Comparison of ENCODE assay signal across 8 cellular contexts in the genomic region with DNA sequence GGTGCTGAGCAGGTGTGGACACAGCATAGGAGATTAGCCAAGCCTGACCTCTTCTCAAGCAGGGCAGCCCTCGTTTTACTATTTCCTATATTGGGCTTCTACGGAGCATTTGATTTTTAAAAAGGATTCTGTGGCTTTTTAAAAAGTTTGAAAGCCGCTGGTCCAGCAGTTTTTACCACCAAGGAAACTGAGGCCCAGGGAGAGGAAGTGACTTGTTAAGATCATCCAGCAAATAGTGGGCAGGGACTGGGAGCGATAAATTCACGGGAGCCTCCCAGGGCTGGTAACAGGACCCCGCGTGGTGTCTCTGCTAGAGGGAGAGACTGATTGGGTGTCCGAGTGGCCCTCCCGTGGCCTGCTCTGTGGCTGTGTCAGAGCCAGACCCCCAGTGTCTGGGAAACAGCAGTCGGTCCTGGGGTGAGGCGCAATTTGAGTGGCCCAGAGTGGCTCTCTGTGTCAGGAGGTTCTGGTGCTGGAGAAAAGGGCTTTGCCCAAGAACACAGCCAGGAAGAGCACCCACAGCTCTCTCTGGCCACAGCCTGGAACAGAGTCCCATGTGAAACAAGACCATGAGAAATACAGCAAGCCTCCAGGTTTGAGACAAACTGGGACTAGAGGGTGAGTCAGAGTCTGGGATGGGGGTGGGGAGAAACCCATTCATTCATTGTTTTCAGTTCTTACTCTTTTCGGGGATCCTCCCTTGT. TPM values are rescaled to one million over a fixed set of nuclear protein-coding genes. Genes with fewer than 3 reads are reported as not detected.
DNase-seq lines count a peak whose midpoint lies in the region; ATAC-seq, FAIRE-seq and TF ChIP-seq lines count a peak whose summit lies in the region.

No MANE protein-coding gene starts in this region.

- H2AK5ac ChIP-seq in trophoblast cell (ENCODE audit: low read length) = peak overlapping the region; percentile 77

- peak overlapping the region; percentile 92 for H3K27ac ChIP-seq in trophoblast cell (ENCODE audit: low read depth, low read length)

- H3K27ac Mint-ChIP-seq in activated T-helper 17 cell treated with anti-CD3 and anti-CD28 coated beads, Interleukin-2, amount 50 U/mL, for 72 hours = peak overlapping the region; percentile 98
- no peak overlapping the region for H3K27ac Mint-ChIP-seq in glutamatergic neuron (ENCODE audit: unreplicated experiment)

- no peak for TF ChIP-seq POLR2A in GM12892 (IDR thresholded peaks at IDR 0.05; ENCODE audit: low read depth, low read length)

- DNase-seq in GM12892 (ENCODE audit: insufficient read length) (peak; percentile 43), M059J (ENCODE audit: low read depth) (peak; percentile 87), glutamatergic neuron (no peak), trophoblast cell (peak in 1 of 2 donors; percentile 54)

- peaks cover 35 to 42% of the 10 kb centered on the region in 2 experiments for H3K4me1 ChIP-seq in trophoblast cell (ENCODE audit: control insufficient read depth in 1 of 2, insufficient read depth in 2 of 2, low read length in 2 of 2)

- peak overlapping the region; percentile 99 for H2BK120ac ChIP-seq in trophoblast cell (ENCODE audit: insufficient read depth, low read length, poor library complexity)

- peak overlapping the region; percentile 98 for H4K8ac ChIP-seq in trophoblast cell (ENCODE audit: low read depth, low read length)

- H3K9me3 ChIP-seq in trophoblast cell (ENCODE audit: insufficient read depth, low read depth, low read length) = peaks cover 2% of the 10 kb centered on the region

- H3K4ac ChIP-seq in trophoblast cell (ENCODE audit: low read depth, low read length) = peak overlapping the region; percentile 98

- no peaks in the 10 kb centered on the region for H3K27me3 ChIP-seq in trophoblast cell (ENCODE audit: insufficient read depth, low read length)

- no peaks in the 10 kb centered on the region for H3K9me3 Mint-ChIP-seq in activated T-helper 17 cell treated with anti-CD3 and anti-CD28 coated beads, Interleukin-2, amount 50 U/mL, for 72 hours
- peaks cover 8% of the 10 kb centered on the region for H3K9me3 Mint-ChIP-seq in glutamatergic neuron (ENCODE audit: unreplicated experiment)

- H2BK5ac ChIP-seq in trophoblast cell (ENCODE audit: low read depth, low read length, poor library complexity) = peak overlapping the region; percentile 98

- no peak for TF ChIP-seq CTCF in glutamatergic neuron (IDR thresholded peaks at IDR 0.05; ENCODE audit: partially characterized antibody, unreplicated experiment)

- peaks cover 22% of the 10 kb centered on the region for H3K4me1 Mint-ChIP-seq in activated T-helper 17 cell treated with anti-CD3 and anti-CD28 coated beads, Interleukin-2, amount 50 U/mL, for 72 hours
- peaks cover 19% of the 10 kb centered on the region for H3K4me1 Mint-ChIP-seq in glutamatergic neuron (ENCODE audit: low read depth, unreplicated experiment)

- peaks cover 58% of the 10 kb centered on the region for H3K79me1 ChIP-seq in trophoblast cell (ENCODE audit: low read length)

- H3K36me3 ChIP-seq in trophoblast cell (ENCODE audit: control insufficient read depth in 1 of 2, insufficient read depth in 2 of 2, low read length in 2 of 2) = peaks cover 26% of the 10 kb centered on the region in 2 experiments

- peak; percentile 71 for ATAC-seq in activated T-helper 17 cell treated with anti-CD3 and anti-CD28 coated beads, Interleukin-2, amount 50 U/mL, for 72 hours (replicated peaks)
- ATAC-seq in HG02571 (IDR thresholded peaks at IDR 0.05; ENCODE audit: unreplicated experiment) (no peak), HG02973 (IDR thresholded peaks at IDR 0.05; ENCODE audit: unreplicated experiment) (no peak), GM21576 (IDR thresholded peaks at IDR 0.05; ENCODE audit: unreplicated experiment) (no peak)

- no CpG with 5 or more reads among the region's 12 CpGs for WGBS in trophoblast cell (ENCODE audit: extremely low coverage, insufficient coverage, insufficient read length)

- peak overlapping the region; percentile 97 for H3K14ac ChIP-seq in trophoblast cell (ENCODE audit: low read length)

- H3K4me2 ChIP-seq in trophoblast cell (ENCODE audit: low read length) = peak overlapping the region; percentile 89

- peak; percentile 56 for FAIRE-seq in GM12892 (lab: Jason Lieb, UNC)

- peak overlapping the region; percentile 78 for H2BK12ac ChIP-seq in trophoblast cell (ENCODE audit: low read length)

- H3K23ac ChIP-seq in trophoblast cell (ENCODE audit: low read length) = no peak overlapping the region

- peak overlapping the region; percentile 60 for H4K12ac ChIP-seq in trophoblast cell (ENCODE audit: low read depth, low read length)

- peak overlapping the region; percentile 92 for H3K4me3 Mint-ChIP-seq in activated T-helper 17 cell treated with anti-CD3 and anti-CD28 coated beads, Interleukin-2, amount 50 U/mL, for 72 hours
- H3K4me3 Mint-ChIP-seq in glutamatergic neuron (ENCODE audit: unreplicated experiment) = peak overlapping the region; percentile 81

- no peaks in the 10 kb centered on the region for H3K27me3 Mint-ChIP-seq in activated T-helper 17 cell treated with anti-CD3 and anti-CD28 coated beads, Interleukin-2, amount 50 U/mL, for 72 hours
- H3K27me3 Mint-ChIP-seq in glutamatergic neuron (ENCODE audit: unreplicated experiment) = peaks cover 1% of the 10 kb centered on the region

- H2AFZ ChIP-seq in trophoblast cell (ENCODE audit: insufficient read depth, low read length, poor library complexity) = peak overlapping the region; percentile 12

- peaks cover 91% of the 10 kb centered on the region for H3K36me3 Mint-ChIP-seq in activated T-helper 17 cell treated with anti-CD3 and anti-CD28 coated beads, Interleukin-2, amount 50 U/mL, for 72 hours (ENCODE audit: low read depth)
- no peaks in the 10 kb centered on the region for H3K36me3 Mint-ChIP-seq in glutamatergic neuron (ENCODE audit: unreplicated experiment)

- peak overlapping the region; percentile 99 for H4K91ac ChIP-seq in trophoblast cell (ENCODE audit: low read depth, low read length)

- H3K79me2 ChIP-seq in trophoblast cell (ENCODE audit: control insufficient read depth, insufficient read depth, low read length, poor library complexity) = peaks cover 36% of the 10 kb centered on the region

- H3K18ac ChIP-seq in trophoblast cell (ENCODE audit: low read length) = peak overlapping the region; percentile 91

- H3K9ac ChIP-seq in trophoblast cell (ENCODE audit: low read length) = peak overlapping the region; percentile 95

- H3K4me3 ChIP-seq in trophoblast cell (ENCODE audit: low read depth, low read length) = peak overlapping the region; percentile 73

RNA-seq across cellular contexts. Expression of a gene that starts 4.2 kb away (rescaled TPM):
- 12.6 TPM for polyA plus RNA-seq in GM12892 (2012; ENCODE audit: missing spikeins)
- 16.5 and 33.6 TPM in 2 replicates for total RNA-seq in M059J (2014; rRNA removed; shearing (Covaris generic))
- 100 to 1,000 TPM; 605 to 771 TPM for total RNA-seq in activated T-helper 17 cell treated with anti-CD3 and anti-CD28 coated beads, Interleukin-2, amount 50 U/mL, for 72 hours
- total RNA-seq in glutamatergic neuron (ENCODE audit: unreplicated experiment) = 26.5 TPM
- 241 and 261 TPM in 2 replicates for polyA plus RNA-seq in trophoblast cell (2013)

RNA-seq across cellular contexts. Expression of a gene that starts 11.7 kb away (rescaled TPM):
- 1.3 TPM for polyA plus RNA-seq in GM12892 (2012; ENCODE audit: missing spikeins)
- total RNA-seq in M059J (2014; rRNA removed; shearing (Covaris generic)) = not detected in 2 replicates
- total RNA-seq in activated T-helper 17 cell treated with anti-CD3 and anti-CD28 coated beads, Interleukin-2, amount 50 U/mL, for 72 hours = 100 to 1,000 TPM in 1 of 2 donors, 10 to 100 TPM in 1; 98.5 to 122 TPM
- total RNA-seq in glutamatergic neuron (ENCODE audit: unreplicated experiment) = 3.3 TPM
- polyA plus RNA-seq in trophoblast cell (2013) = 11.0 and 11.7 TPM in 2 replicates

RNA-seq across cellular contexts. Expression of a gene that starts 30.5 kb away (rescaled TPM):
- polyA plus RNA-seq in GM12892 (2012; ENCODE audit: missing spikeins) = 35.7 TPM
- 4.2 and 9.6 TPM in 2 replicates for total RNA-seq in M059J (2014; rRNA removed; shearing (Covaris generic))
- 100 to 1,000 TPM; 121 to 127 TPM for total RNA-seq in activated T-helper 17 cell treated with anti-CD3 and anti-CD28 coated beads, Interleukin-2, amount 50 U/mL, for 72 hours
- 81.8 TPM for total RNA-seq in glutamatergic neuron (ENCODE audit: unreplicated experiment)
- polyA plus RNA-seq in trophoblast cell (2013) = 21.0 and 22.3 TPM in 2 replicates

RNA-seq across cellular contexts. Expression of a gene that starts 59.7 kb away (rescaled TPM):
- polyA plus RNA-seq in GM12892 (2012; ENCODE audit: missing spikeins) = 20.4 TPM
- total RNA-seq in M059J (2014; rRNA removed; shearing (Covaris generic)) = 9.9 and 12.4 TPM in 2 replicates
- 10 to 100 TPM; 15.9 to 19.0 TPM for total RNA-seq in activated T-helper 17 cell treated with anti-CD3 and anti-CD28 coated beads, Interleukin-2, amount 50 U/mL, for 72 hours
- 10.7 TPM for total RNA-seq in glutamatergic neuron (ENCODE audit: unreplicated experiment)
- 6.9 and 7.4 TPM in 2 replicates for polyA plus RNA-seq in trophoblast cell (2013)

Comparison
In these comparisons a context has a peak if more than half of its experiments do, and no peak if none do; other contexts are left out.
1. RNA of a gene that starts 4.2 kb away (total RNA-seq): 605 to 771 TPM in activated T-helper 17 cell treated with anti-CD3 and anti-CD28 coated beads, Interleukin-2, amount 50 U/mL, for 72 hours; 16.5 to 33.6 TPM in M059J and 26.5 TPM in glutamatergic neuron (single experiment); every median in the first group is over 10 times any median in the second.
2. RNA of a gene that starts 11.7 kb away (total RNA-seq): 98.5 to 122 TPM in activated T-helper 17 cell treated with anti-CD3 and anti-CD28 coated beads, Interleukin-2, amount 50 U/mL, for 72 hours; 3.3 TPM in glutamatergic neuron (single experiment) and not detected in M059J; every median in the first group is over 10 times any median in the second.